In the genomic region with DNA sequence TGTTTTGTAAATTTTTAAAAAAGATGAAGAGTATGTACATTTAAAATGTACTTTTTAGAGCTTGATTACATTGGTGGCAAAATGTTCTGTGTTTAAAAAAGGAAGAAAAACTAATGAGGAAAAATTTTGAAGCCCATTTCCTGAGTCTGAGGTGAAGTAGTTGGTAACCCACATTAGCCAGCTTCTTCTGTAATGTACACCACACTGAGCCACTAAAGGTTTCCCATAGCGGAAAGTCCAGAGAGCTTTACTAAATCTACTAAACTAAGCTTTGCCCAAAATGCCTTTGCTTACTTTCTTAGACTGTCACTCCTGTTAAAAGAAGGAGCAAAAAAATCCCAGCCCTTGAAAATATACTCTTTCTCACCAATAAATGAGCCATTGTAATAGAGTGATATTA, we compare ENCODE assay signal across 22 cellular contexts.
"Had no signal": no experiment of that assay in that cellular context is flagged by ENCODE, and none has a peak within 500 bp of the region (broad histone marks: within the 10 kb centered on the region; RNA-seq: fewer than 3 reads in every experiment).

No MANE protein-coding gene starts in this region.

- H3K4me1 Mint-ChIP-seq: endodermal cell had no signal

- H3K9me3 ChIP-seq: esophagus muscularis mucosa, heart right ventricle, left ventricle myocardium inferior, right atrium auricular region, stomach, thyroid gland, upper lobe of right lung had no signal

- H3K36me3 Mint-ChIP-seq: natural killer cell, T-cell had no signal

- H3K9me3 Mint-ChIP-seq: central memory CD8-positive, alpha-beta T cell; dendritic cell treated with granulocyte-macrophage colony-stimulating factor and Interleukin-4, amounts not matched to agents 40 ng/mL and 50 ng/mL, for 4 days; endodermal cell; natural killer cell; T-cell had no signal

- H3K4me3 Mint-ChIP-seq: activated CD4-positive, alpha-beta T cell treated with anti-CD3 and anti-CD28 coated beads for 36 hours; central memory CD8-positive, alpha-beta T cell; dendritic cell treated with granulocyte-macrophage colony-stimulating factor and Interleukin-4, amounts not matched to agents 40 ng/mL and 50 ng/mL, for 4 days; endodermal cell; natural killer cell; T-cell had no signal

- H3K27ac Mint-ChIP-seq: activated CD4-positive, alpha-beta T cell treated with anti-CD3 and anti-CD28 coated beads for 36 hours; dendritic cell treated with granulocyte-macrophage colony-stimulating factor and Interleukin-4, amounts not matched to agents 40 ng/mL and 50 ng/mL, for 4 days; endodermal cell; natural killer cell; T-cell had no signal

- H3K4me1 ChIP-seq: esophagus muscularis mucosa, heart right ventricle, left ventricle myocardium inferior, right atrium auricular region, stomach, thyroid gland, upper lobe of right lung had no signal

- DNase-seq: activated CD4-positive, alpha-beta T cell treated with anti-CD3 and anti-CD28 coated beads for 36 hours; activated CD4-positive, CD25-positive, alpha-beta regulatory T cell; activated CD8-positive, alpha-beta memory T cell treated with anti-CD3 and anti-CD28 coated beads for 24 hours; activated gamma-delta T cell; activated naive CD4-positive, alpha-beta T cell treated with anti-CD3 and anti-CD28 coated beads, Interleukin-2, amount 50 U/mL, for 16 hours; anterior cingulate cortex; endodermal cell; foreskin melanocyte; heart right ventricle; left ventricle myocardium inferior; mesendoderm; natural killer cell; stimulated activated CD4-positive, alpha-beta T cell treated with anti-CD3 and anti-CD28 coated beads, Interleukin-2, amount 100 ng/mL, for 48 hours; stomach; T-cell; thyroid gland; upper lobe of right lung had no signal

- H3K36me3 ChIP-seq: esophagus muscularis mucosa, heart right ventricle, left ventricle myocardium inferior, right atrium auricular region, stomach, thyroid gland, upper lobe of right lung had no signal

- ATAC-seq: activated CD4-positive, alpha-beta T cell treated with anti-CD3 and anti-CD28 coated beads for 36 hours; heart right ventricle; T-cell; upper lobe of right lung had no signal

- H3K27ac ChIP-seq: esophagus muscularis mucosa, heart right ventricle, left ventricle myocardium inferior, right atrium auricular region, stomach, thyroid gland, upper lobe of right lung had no signal

- H3K27me3 ChIP-seq: esophagus muscularis mucosa, heart right ventricle, right atrium auricular region, stomach, thyroid gland, upper lobe of right lung had no signal

- H3K4me3 ChIP-seq: esophagus muscularis mucosa, heart right ventricle, left ventricle myocardium inferior, lung, right atrium auricular region, stomach, thyroid gland, upper lobe of right lung had no signal
